1 cellular context compared by ENCODE assay signal in genomic region chr2:96507957-96508520, GRCh38.
TF ChIP-seq lines count a peak whose summit lies in the region.

No MANE protein-coding gene starts in this region.

TF ChIP-seq in HepG2, 621 proteins besides CTCF, POLR2A, EP300 and RAD21 (continued from another document and continues in another):
- TF ChIP-seq CENPT (CRISPR knock-in tag; IDR thresholded peaks at IDR 0.05; ENCODE audit: low read depth) (no peak), ZNF230 (CRISPR knock-in tag; IDR thresholded peaks at IDR 0.05) (no peak), RBM22 (optimal IDR thresholded peaks at IDR 0.05; ENCODE audit: low read length) (no peak), RBM39 (IDR thresholded peaks at IDR 0.05; ENCODE audit: low read depth, low read length, poor library complexity, severe bottlenecking) (peak; percentile 45), PRDM15 (CRISPR knock-in tag; IDR thresholded peaks at IDR 0.05) (no peak), ZNF777 (CRISPR knock-in tag; IDR thresholded peaks at IDR 0.05) (no peak), ZNF3 (CRISPR knock-in tag; IDR thresholded peaks at IDR 0.05) (no peak), IRF1 (CRISPR knock-in tag; IDR thresholded peaks at IDR 0.05; ENCODE audit: low read depth) (no peak), KAT8 (CRISPR knock-in tag; IDR thresholded peaks at IDR 0.05) (peak; percentile 35; the same call in 1 of the 2 replicates), MEIS2 (CRISPR knock-in tag; IDR thresholded peaks at IDR 0.05) (no peak), HDAC2 (CRISPR knock-in tag; IDR thresholded peaks at IDR 0.05) (0 out of 2 replicates have a peak, but pooled peaks have one; percentile 24), REPIN1 (CRISPR knock-in tag; IDR thresholded peaks at IDR 0.05; ENCODE audit: borderline replicate concordance, low read depth) (peak; percentile 77; the same call in 1 of the 2 replicates), MIXL1 (CRISPR knock-in tag; IDR thresholded peaks at IDR 0.05) (no peak), HMGXB3 (CRISPR knock-in tag; IDR thresholded peaks at IDR 0.05; ENCODE audit: borderline replicate concordance) (no peak), ZNF407 (CRISPR knock-in tag; IDR thresholded peaks at IDR 0.05; ENCODE audit: not compliant biosample characterization) (peak; percentile 18), POLR2AphosphoS5 (IDR thresholded peaks at IDR 0.05; ENCODE audit: low read depth, low read length) (no peak), RFX3 (CRISPR knock-in tag; IDR thresholded peaks at IDR 0.05) (no peak), SPEN (CRISPR knock-in tag; IDR thresholded peaks at IDR 0.05; ENCODE audit: low read depth) (0 out of 2 replicates have a peak, but pooled peaks have one; percentile 55), ZNF672 (CRISPR knock-in tag; IDR thresholded peaks at IDR 0.05) (no peak), ZBTB26 (CRISPR knock-in tag; IDR thresholded peaks at IDR 0.05; ENCODE audit: borderline replicate concordance) (no peak), ZNF318 (CRISPR knock-in tag; IDR thresholded peaks at IDR 0.05) (no peak), ATF2 (CRISPR knock-in tag; IDR thresholded peaks at IDR 0.05) (no peak)
